8 cellular contexts compared by ENCODE assay signal in genomic region chr11:96113100-96113710, GRCh38.
DNase-seq lines count a peak whose midpoint lies in the region; ATAC-seq and TF ChIP-seq lines count a peak whose summit lies in the region.
"Had no signal": no experiment of that assay in that cellular context is flagged by ENCODE, and none has a peak within 500 bp of the region (broad histone marks: within the 10 kb centered on the region; RNA-seq: fewer than 3 reads in every experiment).

No MANE protein-coding gene starts in this region.

- H3K27ac Mint-ChIP-seq in HFFc6: peak overlapping the region; percentile 84

- peak overlapping the region; percentile 71 for H3K4me3 Mint-ChIP-seq in HFFc6

- peak overlapping the region in 1 of 2 donors; percentile 37 for H3K9ac ChIP-seq in stomach smooth muscle (ENCODE audit: low read length in 2 of 2)

- DNase-seq in HFFc6 (peak; percentile 60), astrocyte of the cerebellum (ENCODE audit: low read depth) (peak; percentile 62), right atrium auricular region (ENCODE audit: low spot score) (no peak), ecto neural progenitor cell (ENCODE audit: low spot score) (no peak), middle frontal gyrus (ENCODE audit: extremely low spot score, low spot score) (no peak)
- DNase-seq: right lobe of liver had no signal

- H3K36me3 Mint-ChIP-seq in HFFc6 (ENCODE audit: low read depth): peaks cover 28% of the 10 kb centered on the region

- in situ Hi-C loops in astrocyte of the cerebellum (cut with HindIII; ENCODE audit: low sequenced_read_pairs): no loop called here

- peaks cover 0 to 10% of the 10 kb centered on the region in 2 donors for H3K4me1 ChIP-seq in right atrium auricular region
- peaks cover 15% of the 10 kb centered on the region for H3K4me1 ChIP-seq in stomach smooth muscle (ENCODE audit: control insufficient read depth, insufficient read depth, low read length)
- H3K4me1 ChIP-seq: right lobe of liver had no signal

- H3K36me3 ChIP-seq in right atrium auricular region (no peaks in the 10 kb centered on the region), stomach smooth muscle (ENCODE audit: control insufficient read depth in 2 of 2, insufficient read depth in 2 of 2, low read length in 2 of 2) (no peaks in the 10 kb centered on the region)
- H3K36me3 ChIP-seq: right lobe of liver had no signal

- H3K9me3 ChIP-seq in right atrium auricular region: no peaks in the 10 kb centered on the region
- no peaks in the 10 kb centered on the region for H3K9me3 ChIP-seq in stomach smooth muscle (ENCODE audit: control insufficient read depth in 2 of 2, low read length in 2 of 2)
- H3K9me3 ChIP-seq: right lobe of liver had no signal

- H3K4me3 ChIP-seq in astrocyte of the cerebellum (ENCODE audit: low read depth, low read length): no peak overlapping the region
- no peak overlapping the region for H3K4me3 ChIP-seq in right atrium auricular region
- H3K4me3 ChIP-seq in stomach smooth muscle (ENCODE audit: low read length in 2 of 2): no peak overlapping the region
- H3K4me3 ChIP-seq: right lobe of liver had no signal

- no peak for ATAC-seq in GM19452 (IDR thresholded peaks at IDR 0.05; ENCODE audit: unreplicated experiment)

- H3K27me3 ChIP-seq in right atrium auricular region: no peaks in the 10 kb centered on the region
- H3K27me3 ChIP-seq in stomach smooth muscle (ENCODE audit: control insufficient read depth in 1 of 2, insufficient read depth in 2 of 2, low read length in 2 of 2): no peaks in the 10 kb centered on the region
- H3K27me3 ChIP-seq: right lobe of liver had no signal

- peak overlapping the region; percentile 47 to 74 for H3K27ac ChIP-seq in right atrium auricular region
- peak overlapping the region; percentile 60 for H3K27ac ChIP-seq in stomach smooth muscle (ENCODE audit: low read length)

- H3K4me1 Mint-ChIP-seq in HFFc6 (ENCODE audit: low read depth): peaks cover 62% of the 10 kb centered on the region

- TF ChIP-seq CTCF in HFFc6 (IDR thresholded peaks at IDR 0.05): no peak
- no peak for TF ChIP-seq CTCF in astrocyte of the cerebellum (IDR thresholded peaks at IDR 0.05; ENCODE audit: low read depth, low read length, missing control alignments)
- TF ChIP-seq CTCF in right atrium auricular region (IDR thresholded peaks at IDR 0.05): no peak

- H3K27me3 Mint-ChIP-seq in HFFc6 (ENCODE audit: insufficient read depth): no peaks in the 10 kb centered on the region

- H3K9me3 Mint-ChIP-seq in HFFc6: no peaks in the 10 kb centered on the region

Comparison
In these comparisons a context has a peak if more than half of its experiments do, and no peak if none do; other contexts are left out.
1. DNase-seq: peak in HFFc6 (single experiment) and astrocyte of the cerebellum (single experiment); none in right atrium auricular region (single experiment), ecto neural progenitor cell (single experiment) and middle frontal gyrus (single experiment).